ENCODE assay signal across 1 cellular context in the genomic region with DNA sequence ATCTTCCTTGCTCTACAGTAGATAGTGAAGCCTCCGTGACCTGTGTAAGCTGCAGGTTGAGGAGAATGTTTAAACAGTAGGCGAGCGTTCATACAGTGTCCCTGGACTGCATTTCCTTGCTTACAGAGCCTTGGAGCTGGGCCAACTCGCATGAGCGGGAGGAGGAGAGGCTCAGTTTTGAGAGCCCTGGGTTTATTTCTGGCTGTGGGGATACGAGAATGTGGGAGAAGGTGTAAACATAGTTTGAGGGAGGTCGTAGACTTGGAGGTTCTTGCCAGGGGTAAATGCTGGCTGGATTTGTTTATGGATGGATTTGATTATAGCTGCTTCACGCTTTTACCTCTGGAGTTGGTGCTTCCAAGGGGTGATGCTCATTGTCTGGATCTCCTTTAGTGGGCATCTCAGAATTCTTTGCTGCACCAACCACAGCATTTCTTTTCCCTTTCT.
TF ChIP-seq lines count a peak whose summit lies in the region.

No MANE protein-coding gene starts in this region.

TF ChIP-seq in HEK293, 187 proteins besides CTCF, POLR2A, EP300 and RAD21 (continued from another document):
- TF ChIP-seq ZNF544 (tag by site-specific recombination; IDR thresholded peaks at IDR 0.05) (no peak), ZNF202 (tag by site-specific recombination; IDR thresholded peaks at IDR 0.05; ENCODE audit: borderline replicate concordance) (no peak), TCF7L2 (IDR thresholded peaks at IDR 0.05; ENCODE audit: borderline replicate concordance, low read depth, low read length) (no peak), ZNF132 (tag by site-specific recombination; IDR thresholded peaks at IDR 0.05; ENCODE audit: borderline replicate concordance) (no peak), ZNF302 (tag by site-specific recombination; IDR thresholded peaks at IDR 0.05; ENCODE audit: low read depth) (no peak), ZNF19 (tag by site-specific recombination; IDR thresholded peaks at IDR 0.05; ENCODE audit: low read depth) (no peak), ZNF138 (tag by site-specific recombination; IDR thresholded peaks at IDR 0.05; ENCODE audit: borderline replicate concordance) (no peak), ZNF501 (tag by site-specific recombination; IDR thresholded peaks at IDR 0.05) (0 out of 2 replicates have a peak, but pooled peaks have one; percentile 18), WT1 (tag by site-specific recombination; IDR thresholded peaks at IDR 0.05) (no peak), ZBTB20 (tag by site-specific recombination; IDR thresholded peaks at IDR 0.05) (0 out of 2 replicates have a peak, but pooled peaks have one; percentile 42), YY1 (tag by site-specific recombination; IDR thresholded peaks at IDR 0.05) (no peak), ZFP41 (tag by site-specific recombination; IDR thresholded peaks at IDR 0.05; ENCODE audit: borderline replicate concordance) (no peak), KLF16 (tag by site-specific recombination; IDR thresholded peaks at IDR 0.05) (no peak), ZNF341 (tag by site-specific recombination; IDR thresholded peaks at IDR 0.05; ENCODE audit: low read depth) (peak; percentile 91), SCRT2 (tag by site-specific recombination; IDR thresholded peaks at IDR 0.05) (no peak), ZNF530 (tag by site-specific recombination; IDR thresholded peaks at IDR 0.05; ENCODE audit: low read depth) (no peak), GLIS1 (tag by site-specific recombination; IDR thresholded peaks at IDR 0.05) (peak; percentile 89), ZNF114 (tag by site-specific recombination; IDR thresholded peaks at IDR 0.05) (no peak), MEIS1 (CRISPR knock-in tag; IDR thresholded peaks at IDR 0.05; ENCODE audit: borderline replicate concordance) (no peak), ZNF654 (tag by site-specific recombination; IDR thresholded peaks at IDR 0.05; ENCODE audit: low read depth) (no peak), SP7 (tag by site-specific recombination; IDR thresholded peaks at IDR 0.05) (no peak), BCL11B (tag by site-specific recombination; IDR thresholded peaks at IDR 0.05; ENCODE audit: low read depth) (no peak), EGR2 (tag by site-specific recombination; IDR thresholded peaks at IDR 0.05; ENCODE audit: low read depth) (0 out of 2 replicates have a peak, but pooled peaks have one; percentile 15), ZNF677 (tag by site-specific recombination; IDR thresholded peaks at IDR 0.05) (no peak), ZNF521 (tag by site-specific recombination; IDR thresholded peaks at IDR 0.05) (no peak), ZNF311 (tag by site-specific recombination; IDR thresholded peaks at IDR 0.05; ENCODE audit: borderline replicate concordance) (no peak), ZNF585B (tag by site-specific recombination; IDR thresholded peaks at IDR 0.05) (no peak), ZNF596 (tag by site-specific recombination; IDR thresholded peaks at IDR 0.05) (no peak), ZNF76 (tag by site-specific recombination; IDR thresholded peaks at IDR 0.05; ENCODE audit: borderline replicate concordance, low read depth) (no peak), ZNF529 (tag by site-specific recombination; IDR thresholded peaks at IDR 0.05; ENCODE audit: insufficient replicate concordance) (no peak)
- TF ChIP-seq, protein P1, sequence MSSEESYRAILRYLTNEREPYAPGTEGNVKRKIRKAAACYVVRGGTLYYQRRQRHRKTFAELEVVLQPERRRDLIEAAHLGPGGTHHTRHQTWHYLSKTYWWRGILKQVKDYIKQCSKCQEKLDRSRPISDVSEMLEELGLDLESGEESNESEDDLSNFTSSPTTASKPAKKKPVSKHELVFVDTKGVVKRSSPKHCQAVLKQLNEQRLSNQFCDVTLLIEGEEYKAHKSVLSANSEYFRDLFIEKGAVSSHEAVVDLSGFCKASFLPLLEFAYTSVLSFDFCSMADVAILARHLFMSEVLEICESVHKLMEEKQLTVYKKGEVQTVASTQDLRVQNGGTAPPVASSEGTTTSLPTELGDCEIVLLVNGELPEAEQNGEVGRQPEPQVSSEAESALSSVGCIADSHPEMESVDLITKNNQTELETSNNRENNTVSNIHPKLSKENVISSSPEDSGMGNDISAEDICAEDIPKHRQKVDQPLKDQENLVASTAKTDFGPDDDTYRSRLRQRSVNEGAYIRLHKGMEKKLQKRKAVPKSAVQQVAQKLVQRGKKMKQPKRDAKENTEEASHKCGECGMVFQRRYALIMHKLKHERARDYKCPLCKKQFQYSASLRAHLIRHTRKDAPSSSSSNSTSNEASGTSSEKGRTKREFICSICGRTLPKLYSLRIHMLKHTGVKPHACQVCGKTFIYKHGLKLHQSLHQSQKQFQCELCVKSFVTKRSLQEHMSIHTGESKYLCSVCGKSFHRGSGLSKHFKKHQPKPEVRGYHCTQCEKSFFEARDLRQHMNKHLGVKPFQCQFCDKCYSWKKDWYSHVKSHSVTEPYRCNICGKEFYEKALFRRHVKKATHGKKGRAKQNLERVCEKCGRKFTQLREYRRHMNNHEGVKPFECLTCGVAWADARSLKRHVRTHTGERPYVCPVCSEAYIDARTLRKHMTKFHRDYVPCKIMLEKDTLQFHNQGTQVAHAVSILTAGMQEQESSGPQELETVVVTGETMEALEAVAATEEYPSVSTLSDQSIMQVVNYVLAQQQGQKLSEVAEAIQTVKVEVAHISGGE (tag by site-specific recombination; conservative IDR thresholded peaks at IDR 0.05; ENCODE audit: low read depth): no peak
- TF ChIP-seq, protein P2, sequence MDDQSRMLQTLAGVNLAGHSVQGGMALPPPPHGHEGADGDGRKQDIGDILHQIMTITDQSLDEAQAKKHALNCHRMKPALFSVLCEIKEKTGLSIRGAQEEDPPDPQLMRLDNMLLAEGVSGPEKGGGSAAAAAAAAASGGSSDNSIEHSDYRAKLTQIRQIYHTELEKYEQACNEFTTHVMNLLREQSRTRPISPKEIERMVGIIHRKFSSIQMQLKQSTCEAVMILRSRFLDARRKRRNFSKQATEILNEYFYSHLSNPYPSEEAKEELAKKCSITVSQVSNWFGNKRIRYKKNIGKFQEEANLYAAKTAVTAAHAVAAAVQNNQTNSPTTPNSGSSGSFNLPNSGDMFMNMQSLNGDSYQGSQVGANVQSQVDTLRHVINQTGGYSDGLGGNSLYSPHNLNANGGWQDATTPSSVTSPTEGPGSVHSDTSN (CRISPR knock-in tag; IDR thresholded peaks at IDR 0.05): no peak
- TF ChIP-seq, protein P3, sequence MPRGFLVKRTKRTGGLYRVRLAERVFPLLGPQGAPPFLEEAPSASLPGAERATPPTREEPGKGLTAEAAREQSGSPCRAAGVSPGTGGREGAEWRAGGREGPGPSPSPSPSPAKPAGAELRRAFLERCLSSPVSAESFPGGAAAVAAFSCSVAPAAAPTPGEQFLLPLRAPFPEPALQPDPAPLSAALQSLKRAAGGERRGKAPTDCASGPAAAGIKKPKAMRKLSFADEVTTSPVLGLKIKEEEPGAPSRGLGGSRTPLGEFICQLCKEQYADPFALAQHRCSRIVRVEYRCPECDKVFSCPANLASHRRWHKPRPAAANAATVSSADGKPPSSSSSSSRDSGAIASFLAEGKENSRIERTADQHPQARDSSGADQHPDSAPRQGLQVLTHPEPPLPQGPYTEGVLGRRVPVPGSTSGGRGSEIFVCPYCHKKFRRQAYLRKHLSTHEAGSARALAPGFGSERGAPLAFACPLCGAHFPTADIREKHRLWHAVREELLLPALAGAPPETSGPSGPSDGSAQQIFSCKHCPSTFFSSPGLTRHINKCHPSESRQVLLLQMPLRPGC (tag by site-specific recombination; IDR thresholded peaks at IDR 0.05): no peak
- TF ChIP-seq, protein P4, sequence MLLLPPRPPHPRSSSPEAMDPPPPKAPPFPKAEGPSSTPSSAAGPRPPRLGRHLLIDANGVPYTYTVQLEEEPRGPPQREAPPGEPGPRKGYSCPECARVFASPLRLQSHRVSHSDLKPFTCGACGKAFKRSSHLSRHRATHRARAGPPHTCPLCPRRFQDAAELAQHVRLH (tag by site-specific recombination; IDR thresholded peaks at IDR 0.05): no peak
- TF ChIP-seq, protein P5, sequence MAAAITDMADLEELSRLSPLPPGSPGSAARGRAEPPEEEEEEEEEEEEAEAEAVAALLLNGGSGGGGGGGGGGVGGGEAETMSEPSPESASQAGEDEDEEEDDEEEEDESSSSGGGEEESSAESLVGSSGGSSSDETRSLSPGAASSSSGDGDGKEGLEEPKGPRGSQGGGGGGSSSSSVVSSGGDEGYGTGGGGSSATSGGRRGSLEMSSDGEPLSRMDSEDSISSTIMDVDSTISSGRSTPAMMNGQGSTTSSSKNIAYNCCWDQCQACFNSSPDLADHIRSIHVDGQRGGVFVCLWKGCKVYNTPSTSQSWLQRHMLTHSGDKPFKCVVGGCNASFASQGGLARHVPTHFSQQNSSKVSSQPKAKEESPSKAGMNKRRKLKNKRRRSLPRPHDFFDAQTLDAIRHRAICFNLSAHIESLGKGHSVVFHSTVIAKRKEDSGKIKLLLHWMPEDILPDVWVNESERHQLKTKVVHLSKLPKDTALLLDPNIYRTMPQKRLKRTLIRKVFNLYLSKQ (tag by site-specific recombination; IDR thresholded peaks at IDR 0.05; ENCODE audit: borderline replicate concordance): no peak
- TF ChIP-seq, protein P6, sequence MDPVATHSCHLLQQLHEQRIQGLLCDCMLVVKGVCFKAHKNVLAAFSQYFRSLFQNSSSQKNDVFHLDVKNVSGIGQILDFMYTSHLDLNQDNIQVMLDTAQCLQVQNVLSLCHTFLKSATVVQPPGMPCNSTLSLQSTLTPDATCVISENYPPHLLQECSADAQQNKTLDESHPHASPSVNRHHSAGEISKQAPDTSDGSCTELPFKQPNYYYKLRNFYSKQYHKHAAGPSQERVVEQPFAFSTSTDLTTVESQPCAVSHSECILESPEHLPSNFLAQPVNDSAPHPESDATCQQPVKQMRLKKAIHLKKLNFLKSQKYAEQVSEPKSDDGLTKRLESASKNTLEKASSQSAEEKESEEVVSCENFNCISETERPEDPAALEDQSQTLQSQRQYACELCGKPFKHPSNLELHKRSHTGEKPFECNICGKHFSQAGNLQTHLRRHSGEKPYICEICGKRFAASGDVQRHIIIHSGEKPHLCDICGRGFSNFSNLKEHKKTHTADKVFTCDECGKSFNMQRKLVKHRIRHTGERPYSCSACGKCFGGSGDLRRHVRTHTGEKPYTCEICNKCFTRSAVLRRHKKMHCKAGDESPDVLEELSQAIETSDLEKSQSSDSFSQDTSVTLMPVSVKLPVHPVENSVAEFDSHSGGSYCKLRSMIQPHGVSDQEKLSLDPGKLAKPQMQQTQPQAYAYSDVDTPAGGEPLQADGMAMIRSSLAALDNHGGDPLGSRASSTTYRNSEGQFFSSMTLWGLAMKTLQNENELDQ (tag by site-specific recombination; IDR thresholded peaks at IDR 0.05; ENCODE audit: low read depth): no peak
- TF ChIP-seq, protein P7, sequence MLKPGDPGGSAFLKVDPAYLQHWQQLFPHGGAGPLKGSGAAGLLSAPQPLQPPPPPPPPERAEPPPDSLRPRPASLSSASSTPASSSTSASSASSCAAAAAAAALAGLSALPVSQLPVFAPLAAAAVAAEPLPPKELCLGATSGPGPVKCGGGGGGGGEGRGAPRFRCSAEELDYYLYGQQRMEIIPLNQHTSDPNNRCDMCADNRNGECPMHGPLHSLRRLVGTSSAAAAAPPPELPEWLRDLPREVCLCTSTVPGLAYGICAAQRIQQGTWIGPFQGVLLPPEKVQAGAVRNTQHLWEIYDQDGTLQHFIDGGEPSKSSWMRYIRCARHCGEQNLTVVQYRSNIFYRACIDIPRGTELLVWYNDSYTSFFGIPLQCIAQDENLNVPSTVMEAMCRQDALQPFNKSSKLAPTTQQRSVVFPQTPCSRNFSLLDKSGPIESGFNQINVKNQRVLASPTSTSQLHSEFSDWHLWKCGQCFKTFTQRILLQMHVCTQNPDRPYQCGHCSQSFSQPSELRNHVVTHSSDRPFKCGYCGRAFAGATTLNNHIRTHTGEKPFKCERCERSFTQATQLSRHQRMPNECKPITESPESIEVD (tag by site-specific recombination; IDR thresholded peaks at IDR 0.05): no peak
- TF ChIP-seq, protein P8, sequence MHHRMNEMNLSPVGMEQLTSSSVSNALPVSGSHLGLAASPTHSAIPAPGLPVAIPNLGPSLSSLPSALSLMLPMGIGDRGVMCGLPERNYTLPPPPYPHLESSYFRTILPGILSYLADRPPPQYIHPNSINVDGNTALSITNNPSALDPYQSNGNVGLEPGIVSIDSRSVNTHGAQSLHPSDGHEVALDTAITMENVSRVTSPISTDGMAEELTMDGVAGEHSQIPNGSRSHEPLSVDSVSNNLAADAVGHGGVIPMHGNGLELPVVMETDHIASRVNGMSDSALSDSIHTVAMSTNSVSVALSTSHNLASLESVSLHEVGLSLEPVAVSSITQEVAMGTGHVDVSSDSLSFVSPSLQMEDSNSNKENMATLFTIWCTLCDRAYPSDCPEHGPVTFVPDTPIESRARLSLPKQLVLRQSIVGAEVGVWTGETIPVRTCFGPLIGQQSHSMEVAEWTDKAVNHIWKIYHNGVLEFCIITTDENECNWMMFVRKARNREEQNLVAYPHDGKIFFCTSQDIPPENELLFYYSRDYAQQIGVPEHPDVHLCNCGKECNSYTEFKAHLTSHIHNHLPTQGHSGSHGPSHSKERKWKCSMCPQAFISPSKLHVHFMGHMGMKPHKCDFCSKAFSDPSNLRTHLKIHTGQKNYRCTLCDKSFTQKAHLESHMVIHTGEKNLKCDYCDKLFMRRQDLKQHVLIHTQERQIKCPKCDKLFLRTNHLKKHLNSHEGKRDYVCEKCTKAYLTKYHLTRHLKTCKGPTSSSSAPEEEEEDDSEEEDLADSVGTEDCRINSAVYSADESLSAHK (tag by site-specific recombination; IDR thresholded peaks at IDR 0.05): no peak
